Comparison of ENCODE assay signal across 32 cellular contexts in the genomic region with DNA sequence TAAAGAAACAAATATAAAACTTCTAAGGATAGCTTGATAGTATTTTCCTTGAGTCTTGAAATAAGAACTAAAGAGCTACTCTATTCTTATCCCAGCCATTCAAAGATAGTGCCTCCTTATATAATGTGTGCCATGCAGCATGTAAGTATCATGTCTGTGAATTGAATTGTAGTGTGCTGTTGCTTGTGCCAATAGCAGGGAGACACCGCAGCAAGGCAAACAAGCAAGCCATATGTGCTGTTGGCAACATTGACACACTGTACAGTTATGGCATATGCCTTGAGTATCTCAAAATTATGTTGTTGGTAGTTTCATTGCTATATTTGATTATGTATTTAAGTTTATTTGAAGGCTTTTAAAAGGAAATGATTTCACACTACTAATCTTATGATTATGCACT. TPM values are rescaled to one million over a fixed set of nuclear protein-coding genes. Genes with fewer than 3 reads are reported as not detected.
"Had no signal": no experiment of that assay in that cellular context is flagged by ENCODE, and none has a peak within 500 bp of the region (broad histone marks: within the 10 kb centered on the region; RNA-seq: fewer than 3 reads in every experiment).

No MANE protein-coding gene starts in this region.

- H3K27ac ChIP-seq: ascending aorta, body of pancreas, KMS-11, SK-N-MC had no signal

- DNase-seq: activated B cell treated with CpG ODN at 0.5 μM for 24 hours; activated CD4-positive, alpha-beta T cell treated with anti-CD3 and anti-CD28 coated beads for 1 hour; activated CD4-positive, alpha-beta T cell treated with anti-CD3 and anti-CD28 coated beads, Interleukin-2, amount 10 ng/mL, durations not matched to agents 24 days and 14 days; activated CD4-positive, alpha-beta T cell treated with anti-CD3 and anti-CD28 coated beads, Interleukin-2, amount 50 U/mL, for 48 hours; activated CD8-positive, alpha-beta memory T cell treated with anti-CD3 and anti-CD28 coated beads, Interleukin-2, amount 10 ng/mL, durations not matched to agents 7 days and 5 days; activated effector memory CD4-positive, alpha-beta T cell treated with anti-CD3 and anti-CD28 coated beads, Interleukin-2, amount 50 U/mL, for 16 hours; activated naive CD4-positive, alpha-beta T cell treated with Interleukin-2 at 50 U/mL for 16 hours; activated naive CD8-positive, alpha-beta T cell treated with anti-CD3 and anti-CD28 coated beads, Interleukin-2, amount 50 U/mL, for 24 hours; activated T-cell treated with anti-CD3 and anti-CD28 coated beads, Interleukin-2, amount 50 U/mL, for 4 hours; amniotic stem cell; body of pancreas; central memory CD4-positive, alpha-beta T cell; MV-4-11; NCI-H1092 treated with DMSO at 0.1 percent for 48 hours; NCI-H1436 treated with DMSO at 0.1 percent for 48 hours; NCI-H1930; NCI-H2227 treated with DMSO at 0.1 percent for 48 hours; NCI-H510A; NCI-H526 treated with DMSO at 0.1 percent for 48 hours; NK-92 treated with Interleukin-12 subunit alpha and Interleukin-12 subunit beta, amount 100 ng/mL, for 24 hours; OCI-M1; RPMI8226; T-cell; T-helper 2 cell; T1000 had no signal

- H3K9ac ChIP-seq: KMS-11 had no signal

- H3K9me3 ChIP-seq: ascending aorta, body of pancreas had no signal

- ATAC-seq: activated CD8-positive, alpha-beta memory T cell treated with anti-CD3 and anti-CD28 coated beads, Interleukin-2, amount 10 ng/mL, durations not matched to agents 7 days and 5 days; activated naive CD4-positive, alpha-beta T cell treated with anti-CD3 and anti-CD28 coated beads, Interleukin-2, amount 50 U/mL, for 72 hours; activated naive CD8-positive, alpha-beta T cell treated with anti-CD3 and anti-CD28 coated beads, Interleukin-2, amount 50 U/mL, for 24 hours; activated T-cell treated with anti-CD3 and anti-CD28 coated beads, Interleukin-2, amount 50 U/mL, for 4 hours; body of pancreas; Panc1; Right ventricle myocardium inferior; T-cell had no signal

- H3K4me1 ChIP-seq: ascending aorta, body of pancreas had no signal

- H3K4me2 ChIP-seq: KMS-11 had no signal

- H3K4me3 ChIP-seq: ascending aorta, body of pancreas, SK-N-MC had no signal

- H3K36me3 ChIP-seq: ascending aorta had no signal

- H3K27me3 ChIP-seq: ascending aorta, body of pancreas had no signal

RNA-seq across cellular contexts. Expression of a gene that starts 58.2 kb away (rescaled TPM):
- total RNA-seq: activated B cell treated with CpG ODN at 0.5 μM for 24 hours; activated CD4-positive, alpha-beta T cell treated with anti-CD3 and anti-CD28 coated beads, Interleukin-2, amount 10 ng/mL, durations not matched to agents 24 days and 14 days; activated CD8-positive, alpha-beta memory T cell treated with anti-CD3 and anti-CD28 coated beads, Interleukin-2, amount 10 ng/mL, durations not matched to agents 7 days and 5 days; activated naive CD4-positive, alpha-beta T cell treated with anti-CD3 and anti-CD28 coated beads, Interleukin-2, amount 50 U/mL, for 72 hours; activated T-cell treated with anti-CD3 and anti-CD28 coated beads, Interleukin-2, amount 50 U/mL, for 4 hours; MCF 10A had no signal
